Comparison of ENCODE assay signal across 17 cellular contexts in genomic region chr21:44066116-44066515, GRCh38. TPM values are rescaled to one million over a fixed set of nuclear protein-coding genes. Genes with fewer than 3 reads are reported as not detected.
DNase-seq lines count a peak whose midpoint lies in the region; ATAC-seq, FAIRE-seq and TF ChIP-seq lines count a peak whose summit lies in the region.
"Had no signal": no experiment of that assay in that cellular context is flagged by ENCODE, and none has a peak within 500 bp of the region (broad histone marks: within the 10 kb centered on the region; RNA-seq: fewer than 3 reads in every experiment).

No MANE protein-coding gene starts in this region.

- whole genome bisulfite sequencing in prostate gland, result 90% methylated on average over 10 of the region's 10 CpGs

- H3K4me3 ChIP-seq in astrocyte (ENCODE audit: insufficient read depth, low read depth, low read length) (no peak overlapping the region), neural progenitor cell (no peak overlapping the region), prostate gland (no peak overlapping the region)
- H3K4me3 ChIP-seq: esophagus squamous epithelium had no signal

- intact Hi-C loops in activated CD4-positive, alpha-beta T cell treated with anti-CD3 and anti-CD28 coated beads, Interleukin-2, amount 10 ng/mL, durations not matched to agents 24 days and 14 days (cut with micrococcal nuclease), result no loop called here
- intact Hi-C loops in prostate gland (cut with DNase I), result no loop called here

- H4K20me1 ChIP-seq in astrocyte (ENCODE audit: insufficient read depth, low read length), result peaks cover 77% of the 10 kb centered on the region
- H4K20me1 ChIP-seq in neural progenitor cell (ENCODE audit: low read depth), result peaks cover 10% of the 10 kb centered on the region

- peaks cover 77% of the 10 kb centered on the region for H3K36me3 ChIP-seq in KOPT-K1 (ENCODE audit: insufficient read depth, low read length)
- H3K36me3 ChIP-seq in astrocyte (ENCODE audit: insufficient read depth, low read length), result peaks cover 17% of the 10 kb centered on the region
- no peaks in the 10 kb centered on the region for H3K36me3 ChIP-seq in neural progenitor cell
- H3K36me3 ChIP-seq in prostate gland, result no peaks in the 10 kb centered on the region

- H3K4me1 ChIP-seq in astrocyte (ENCODE audit: insufficient read depth, low read length) (no peaks in the 10 kb centered on the region), neural progenitor cell (peaks cover 11% of the 10 kb centered on the region), prostate gland (replicated peaks) (no peaks in the 10 kb centered on the region)
- H3K4me1 ChIP-seq: esophagus squamous epithelium had no signal

- H3K4me3 Mint-ChIP-seq in activated CD4-positive, alpha-beta T cell treated with anti-CD3 and anti-CD28 coated beads, Interleukin-2, amount 10 ng/mL, durations not matched to agents 24 days and 14 days, result peak overlapping the region; percentile 73
- H3K4me3 Mint-ChIP-seq in astrocyte (ENCODE audit: unreplicated experiment) (no peak overlapping the region), neural progenitor cell (no peak overlapping the region), glutamatergic neuron (ENCODE audit: unreplicated experiment) (no peak overlapping the region)

- H3K27me3 ChIP-seq in astrocyte (ENCODE audit: insufficient read depth, low read length), result no peaks in the 10 kb centered on the region
- H3K27me3 ChIP-seq in neural progenitor cell, result no peaks in the 10 kb centered on the region
- no peaks in the 10 kb centered on the region for H3K27me3 ChIP-seq in prostate gland (replicated peaks; ENCODE audit: insufficient read depth)
- H3K27me3 ChIP-seq: esophagus squamous epithelium had no signal

- no peak for FAIRE-seq in astrocyte (lab: Jason Lieb, UNC)
- FAIRE-seq: A204.1, GM12891, TTC549 had no signal

- no peaks in the 10 kb centered on the region for H3K27me3 Mint-ChIP-seq in activated CD4-positive, alpha-beta T cell treated with anti-CD3 and anti-CD28 coated beads, Interleukin-2, amount 10 ng/mL, durations not matched to agents 24 days and 14 days
- no peaks in the 10 kb centered on the region for H3K27me3 Mint-ChIP-seq in astrocyte (ENCODE audit: low read depth, unreplicated experiment)
- H3K27me3 Mint-ChIP-seq in neural progenitor cell (ENCODE audit: insufficient read depth, low read depth), result peaks cover 6% of the 10 kb centered on the region
- H3K27me3 Mint-ChIP-seq in glutamatergic neuron (ENCODE audit: unreplicated experiment), result no peaks in the 10 kb centered on the region

- no peaks in the 10 kb centered on the region for H3K9me3 Mint-ChIP-seq in activated CD4-positive, alpha-beta T cell treated with anti-CD3 and anti-CD28 coated beads, Interleukin-2, amount 10 ng/mL, durations not matched to agents 24 days and 14 days
- H3K9me3 Mint-ChIP-seq in astrocyte (ENCODE audit: unreplicated experiment) (no peaks in the 10 kb centered on the region), neural progenitor cell (no peaks in the 10 kb centered on the region), glutamatergic neuron (ENCODE audit: unreplicated experiment) (peaks cover 2% of the 10 kb centered on the region)

- H3K79me2 ChIP-seq in astrocyte (ENCODE audit: insufficient read depth, low read length) (peaks cover 61% of the 10 kb centered on the region), neural progenitor cell (ENCODE audit: low read depth) (peaks cover 21% of the 10 kb centered on the region)

- peaks cover 38% of the 10 kb centered on the region for H3K4me1 Mint-ChIP-seq in activated CD4-positive, alpha-beta T cell treated with anti-CD3 and anti-CD28 coated beads, Interleukin-2, amount 10 ng/mL, durations not matched to agents 24 days and 14 days
- peaks cover 2% of the 10 kb centered on the region for H3K4me1 Mint-ChIP-seq in astrocyte (ENCODE audit: low read depth, unreplicated experiment)
- peaks cover 14% of the 10 kb centered on the region for H3K4me1 Mint-ChIP-seq in neural progenitor cell
- H3K4me1 Mint-ChIP-seq in glutamatergic neuron (ENCODE audit: low read depth, unreplicated experiment), result peaks cover 5% of the 10 kb centered on the region

- no peak overlapping the region for H3K4me2 ChIP-seq in astrocyte (ENCODE audit: low read length)
- H3K4me2 ChIP-seq in neural progenitor cell, result no peak overlapping the region

- H3K9me3 ChIP-seq in KOPT-K1 (ENCODE audit: insufficient read depth, low read length, poor library complexity, severe bottlenecking), result no peaks in the 10 kb centered on the region
- no peaks in the 10 kb centered on the region for H3K9me3 ChIP-seq in astrocyte (ENCODE audit: insufficient read depth, low read depth, low read length)
- no peaks in the 10 kb centered on the region for H3K9me3 ChIP-seq in neural progenitor cell (ENCODE audit: low read depth)
- H3K9me3 ChIP-seq in prostate gland, result no peaks in the 10 kb centered on the region
- H3K9me3 ChIP-seq: esophagus squamous epithelium had no signal

- H3K27ac Mint-ChIP-seq in activated CD4-positive, alpha-beta T cell treated with anti-CD3 and anti-CD28 coated beads, Interleukin-2, amount 10 ng/mL, durations not matched to agents 24 days and 14 days, result peak overlapping the region; percentile 95
- H3K27ac Mint-ChIP-seq in astrocyte (ENCODE audit: unreplicated experiment) (peak overlapping the region; percentile 77), neural progenitor cell (peak overlapping the region; percentile 89), glutamatergic neuron (ENCODE audit: unreplicated experiment) (no peak overlapping the region)

- H3K27ac ChIP-seq in KOPT-K1 (ENCODE audit: low read depth, low read length, poor library complexity, severe bottlenecking), result peak overlapping the region; percentile 35
- H3K27ac ChIP-seq in astrocyte (ENCODE audit: low read depth, low read length), result no peak overlapping the region
- no peak overlapping the region for H3K27ac ChIP-seq in neural progenitor cell
- no peak overlapping the region for H3K27ac ChIP-seq in prostate gland

- no peak for TF ChIP-seq CTCF in astrocyte (IDR thresholded peaks at IDR 0.05; ENCODE audit: insufficient read depth, low read depth, low read length)
- no peak for TF ChIP-seq CTCF in neural progenitor cell (IDR thresholded peaks at IDR 0.05)
- no peak for TF ChIP-seq CTCF in prostate gland (IDR thresholded peaks at IDR 0.05)
- TF ChIP-seq CTCF in glutamatergic neuron (IDR thresholded peaks at IDR 0.05; ENCODE audit: partially characterized antibody, unreplicated experiment), result no peak

- no peak overlapping the region for H3K9ac ChIP-seq in astrocyte (ENCODE audit: low read length)
- no peak overlapping the region for H3K9ac ChIP-seq in neural progenitor cell

- no peaks in the 10 kb centered on the region for H3F3A ChIP-seq in neural progenitor cell (ENCODE audit: low read depth)

- ATAC-seq in HG02970 (IDR thresholded peaks at IDR 0.05; ENCODE audit: low FRiP score, unreplicated experiment), result no peak

- peaks cover 49% of the 10 kb centered on the region for H3K36me3 Mint-ChIP-seq in activated CD4-positive, alpha-beta T cell treated with anti-CD3 and anti-CD28 coated beads, Interleukin-2, amount 10 ng/mL, durations not matched to agents 24 days and 14 days (ENCODE audit: low read depth)
- peaks cover 32% of the 10 kb centered on the region for H3K36me3 Mint-ChIP-seq in astrocyte (ENCODE audit: low read depth, unreplicated experiment)
- H3K36me3 Mint-ChIP-seq in neural progenitor cell, result peaks cover 12% of the 10 kb centered on the region
- no peaks in the 10 kb centered on the region for H3K36me3 Mint-ChIP-seq in glutamatergic neuron (ENCODE audit: unreplicated experiment)

- no peak for TF ChIP-seq POLR2A in prostate gland (IDR thresholded peaks at IDR 0.05)

- H2AFZ ChIP-seq in astrocyte (ENCODE audit: low read depth, low read length) (no peak overlapping the region), neural progenitor cell (replicated peaks) (no peak overlapping the region)

- no peak for DNase-seq in activated CD4-positive, alpha-beta T cell treated with anti-CD3 and anti-CD28 coated beads, Interleukin-2, amount 10 ng/mL, durations not matched to agents 24 days and 14 days
- no peak for DNase-seq in activated CD4-positive, alpha-beta T cell treated with anti-CD3 and anti-CD28 coated beads for 1 hour
- no peak for DNase-seq in astrocyte (ENCODE audit: low read depth)
- no peak for DNase-seq in neural progenitor cell (ENCODE audit: low spot score)
- no peak for DNase-seq in prostate gland (ENCODE audit: low spot score)
- DNase-seq in glutamatergic neuron, result no peak
- DNase-seq: amygdala, COR-L47, esophagus squamous epithelium, islet precursor cell, mesendoderm, NCI-H1694 had no signal

RNA-seq across cellular contexts. Expression of gene PWP2, which starts 41.1 kb away (rescaled TPM):
- total RNA-seq in activated CD4-positive, alpha-beta T cell treated with anti-CD3 and anti-CD28 coated beads, Interleukin-2, amount 10 ng/mL, durations not matched to agents 24 days and 14 days, result 10.0 and 16.5 TPM in 2 replicates
- total RNA-seq in astrocyte (14.8 and 17.1 TPM in 2 replicates), neural progenitor cell (ENCODE audit: low replicate concordance) (6.9 and 9.8 TPM in 2 replicates), prostate gland (10 to 100 TPM; 10.7 to 14.9 TPM), glutamatergic neuron (ENCODE audit: unreplicated experiment) (22.1 TPM)

RNA-seq across cellular contexts. Expression of gene TRAPPC10, which starts 54.0 kb away (rescaled TPM):
- total RNA-seq in activated CD4-positive, alpha-beta T cell treated with anti-CD3 and anti-CD28 coated beads, Interleukin-2, amount 10 ng/mL, durations not matched to agents 24 days and 14 days, result 69.6 and 75.0 TPM in 2 replicates
- total RNA-seq in astrocyte (42.3 and 45.7 TPM in 2 replicates), neural progenitor cell (ENCODE audit: low replicate concordance) (19.8 and 23.2 TPM in 2 replicates), prostate gland (10 to 100 TPM; 14.4 to 38.9 TPM), glutamatergic neuron (ENCODE audit: unreplicated experiment) (48.4 TPM)
